In the genomic region with DNA sequence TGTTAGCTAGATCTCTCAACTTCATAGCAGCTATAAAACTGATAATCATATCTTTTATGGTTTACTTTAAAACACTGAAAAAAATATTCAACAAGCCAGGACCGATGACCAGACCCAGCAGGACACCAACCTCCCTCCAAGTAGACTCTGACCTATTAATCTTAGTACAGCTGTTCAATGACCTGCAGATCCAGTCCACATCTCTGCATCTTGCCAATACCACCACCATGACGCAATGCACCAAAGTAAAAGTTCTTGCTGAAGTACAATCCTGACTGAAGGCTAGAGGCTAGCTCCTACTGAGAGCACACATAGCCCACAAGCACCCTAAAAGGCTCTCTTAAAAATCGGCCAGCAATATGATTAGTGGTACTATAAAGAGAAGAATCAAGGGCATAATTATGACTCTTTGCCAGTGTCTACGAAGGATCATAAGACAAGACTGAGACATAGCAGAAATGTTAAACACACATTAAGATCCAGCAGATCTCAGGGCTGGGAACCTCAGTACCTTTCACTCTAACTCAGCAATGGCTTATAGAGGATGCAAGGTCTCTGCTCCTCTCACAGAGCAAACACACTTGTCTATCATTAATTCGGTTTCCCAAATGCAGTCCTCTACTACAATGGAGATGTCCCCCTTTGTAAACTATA, we compare ENCODE assay signal across 22 cellular contexts. TPM values are rescaled to one million over a fixed set of nuclear protein-coding genes. Genes with fewer than 3 reads are reported as not detected.
DNase-seq lines count a peak whose midpoint lies in the region; FAIRE-seq and TF ChIP-seq lines count a peak whose summit lies in the region.
"Had no signal": no experiment of that assay in that cellular context is flagged by ENCODE, and none has a peak within 500 bp of the region (broad histone marks: within the 10 kb centered on the region; RNA-seq: fewer than 3 reads in every experiment).

No MANE protein-coding gene starts in this region.

- DNase-seq in AG10803 (ENCODE audit: low read depth), result peak; percentile 23
- DNase-seq in HTR-8/SVneo (ENCODE audit: insufficient read length, low spot score), result no peak
- DNase-seq in choroid plexus epithelial cell (ENCODE audit: low read depth), result peak; percentile 86
- DNase-seq in myocyte (ENCODE audit: low read depth), result peak; percentile 50
- no peak for DNase-seq in urothelium cell line (ENCODE audit: low spot score)
- DNase-seq in substantia nigra (lab: John Stamatoyannopoulos, UW), result no peak
- no peak for DNase-seq in GM13976 (ENCODE audit: low spot score)
- no peak for DNase-seq in NCI-H1092 (lab: John Stamatoyannopoulos, UW)
- DNase-seq: activated T-cell treated with anti-CD3 and anti-CD28 coated beads for 4 hours; anterior cingulate cortex; central memory CD4-positive, alpha-beta T cell; H9; KBM-7; NCI-H1694; NCI-H2171; NCI-H526; RPMI8226; T-helper 17 cell; upper lobe of right lung had no signal

- in situ Hi-C loops in GM13976 (cut with MboI; ENCODE audit: low sequenced_read_pairs, unreplicated experiment), result no loop called here

- H3K4me3 ChIP-seq in AG10803 (ENCODE audit: low read length) (no peak overlapping the region), choroid plexus epithelial cell (ENCODE audit: low read depth, low read length) (no peak overlapping the region)
- H3K4me3 ChIP-seq: BLaER1 treated with 17β-estradiol and CSF1 and Interleukin-3, amounts not matched to agents 10 nM and 100 nM; lung; upper lobe of right lung had no signal

- no peak overlapping the region for H3K27ac ChIP-seq in substantia nigra (ENCODE audit: low read depth, low read length, poor library complexity, severe bottlenecking)
- H3K27ac ChIP-seq: BLaER1 treated with 17β-estradiol and CSF1 and Interleukin-3, amounts not matched to agents 10 nM and 100 nM; upper lobe of right lung had no signal

- FAIRE-seq in HTR-8/SVneo (lab: Jason Lieb, UNC), result peak; percentile 4
- FAIRE-seq in urothelium cell line (lab: Jason Lieb, UNC), result no peak
- FAIRE-seq: keratinocyte had no signal

- TF ChIP-seq CTCF in AG10803 (conservative IDR thresholded peaks at IDR 0.05; ENCODE audit: low read length) (no peak), choroid plexus epithelial cell (conservative IDR thresholded peaks at IDR 0.05; ENCODE audit: low read depth, low read length) (no peak), GM13976 (IDR thresholded peaks at IDR 0.05; ENCODE audit: borderline replicate concordance, control extremely low read depth, extremely low read depth, insufficient read depth, missing control alignments) (no peak)

RNA-seq across cellular contexts. Expression of a gene that starts 7.6 kb away (rescaled TPM):
- total RNA-seq in myocyte, result 28.9 and 31.2 TPM in 2 replicates
- polyA plus RNA-seq in myocyte (2012), result 19.9 TPM

Comparison
In these comparisons a context has a peak if more than half of its experiments do, and no peak if none do; other contexts are left out.
1. DNase-seq: peak in AG10803 (single experiment), choroid plexus epithelial cell (single experiment) and myocyte (single experiment); none in HTR-8/SVneo (single experiment), urothelium cell line (single experiment), substantia nigra (0 of 49), GM13976 (single experiment) and NCI-H1092 (single experiment).